ENCODE assay signal across 24 cellular contexts in genomic region chr3:154898398-154898797, GRCh38.
DNase-seq lines count a peak whose midpoint lies in the region; ATAC-seq and TF ChIP-seq lines count a peak whose summit lies in the region.
"Had no signal": no experiment of that assay in that cellular context is flagged by ENCODE, and none has a peak within 500 bp of the region (broad histone marks: within the 10 kb centered on the region; RNA-seq: fewer than 3 reads in every experiment).

No MANE protein-coding gene starts in this region.

- no peaks in the 10 kb centered on the region for H3K79me2 ChIP-seq in SU-DHL-6 (ENCODE audit: insufficient read depth, low read length)
- H3K79me2 ChIP-seq in fibroblast of lung (ENCODE audit: control insufficient read depth, insufficient read depth, low read length), result no peaks in the 10 kb centered on the region
- H3K79me2 ChIP-seq: hepatocyte had no signal

- H3K27ac ChIP-seq in SU-DHL-6 (ENCODE audit: low read depth, low read length), result no peak overlapping the region
- no peak overlapping the region for H3K27ac ChIP-seq in fibroblast of lung (ENCODE audit: insufficient read depth, low read length)
- H3K27ac ChIP-seq in gastrocnemius medialis, result peak overlapping the region in 3 of 4 donors; percentile 16 to 48 (median 35)
- H3K27ac ChIP-seq: hepatocyte, Peyer's patch, upper lobe of left lung, VCaP had no signal

- no peaks in the 10 kb centered on the region for H3K36me3 ChIP-seq in SU-DHL-6 (ENCODE audit: low read length)
- H3K36me3 ChIP-seq in fibroblast of lung (ENCODE audit: control insufficient read depth, insufficient read depth, low read length), result no peaks in the 10 kb centered on the region
- H3K36me3 ChIP-seq in gastrocnemius medialis, result no peaks in the 10 kb centered on the region
- H3K36me3 ChIP-seq: Peyer's patch, upper lobe of left lung had no signal

- no peaks in the 10 kb centered on the region for H3K27me3 ChIP-seq in SU-DHL-6 (ENCODE audit: low read length)
- no peaks in the 10 kb centered on the region for H3K27me3 ChIP-seq in fibroblast of lung (ENCODE audit: control insufficient read depth, insufficient read depth, low read length)
- no peaks in the 10 kb centered on the region for H3K27me3 ChIP-seq in gastrocnemius medialis
- H3K27me3 ChIP-seq: hepatocyte, Peyer's patch, upper lobe of left lung had no signal

- no peaks in the 10 kb centered on the region for H4K20me1 ChIP-seq in SU-DHL-6 (ENCODE audit: low read depth, low read length)
- no peaks in the 10 kb centered on the region for H4K20me1 ChIP-seq in fibroblast of lung (ENCODE audit: control insufficient read depth, extremely low read depth, insufficient read depth, low read length)

- H3F3A ChIP-seq in SU-DHL-6 (ENCODE audit: insufficient read depth), result no peaks in the 10 kb centered on the region

- no peak for TF ChIP-seq CTCF in SU-DHL-6 (IDR thresholded peaks at IDR 0.05; ENCODE audit: insufficient read depth, low read length, poor library complexity, severe bottlenecking)
- no peak for TF ChIP-seq CTCF in fibroblast of lung (conservative IDR thresholded peaks at IDR 0.05 in 1 of 2, IDR thresholded peaks at IDR 0.05 in 1 of 2; ENCODE audit: low read depth in 1 of 2, low read length in 2 of 2)
- no peak for TF ChIP-seq CTCF in gastrocnemius medialis (IDR thresholded peaks at IDR 0.05 in 4 of 5, conservative IDR thresholded peaks at IDR 0.05 in 1 of 5)

- ATAC-seq in left ventricle myocardium superior, result peak; percentile 91
- peak; percentile 72 to 81 for ATAC-seq in gastrocnemius medialis
- no peak for ATAC-seq in HG02642 (IDR thresholded peaks at IDR 0.05; ENCODE audit: poor library complexity, unreplicated experiment)
- ATAC-seq: activated CD8-positive, alpha-beta T cell treated with anti-CD3 and anti-CD28 coated beads, Interleukin-2, amount 10 ng/mL, durations not matched to agents 7 days and 5 days; activated T-helper 17 cell treated with anti-CD3 and anti-CD28 coated beads, Interleukin-2, amount 50 U/mL, for 72 hours; stimulated activated naive B cell treated with anti-CD40 and anti-IgM and Interleukin-4, amounts not matched to agents 10 μg/mL and 1 μg/mL and 100 μg/mL, for 72 hours had no signal

- intact Hi-C loops in left ventricle myocardium superior (cut with micrococcal nuclease), result no loop called here
- intact Hi-C loops in gastrocnemius medialis (cut with DNase I; ENCODE audit: low total_unique reads), result no loop called here

- H2AFZ ChIP-seq in SU-DHL-6 (ENCODE audit: low read depth, low read length, severe bottlenecking), result peak overlapping the region; percentile 14
- H2AFZ ChIP-seq in fibroblast of lung (ENCODE audit: low read length), result peak overlapping the region; percentile 54
- H2AFZ ChIP-seq: hepatocyte had no signal

- H3K9ac ChIP-seq in SU-DHL-6 (ENCODE audit: low read length) (no peak overlapping the region), fibroblast of lung (ENCODE audit: insufficient read depth, low read length) (no peak overlapping the region)

- H3K4me2 ChIP-seq in SU-DHL-6 (ENCODE audit: low read depth, low read length, poor library complexity, severe bottlenecking), result no peak overlapping the region
- H3K4me2 ChIP-seq in fibroblast of lung (ENCODE audit: extremely low read depth, insufficient read depth, low read length), result no peak overlapping the region
- H3K4me2 ChIP-seq: hepatocyte had no signal

- no peak for TF ChIP-seq POLR2A in gastrocnemius medialis (IDR thresholded peaks at IDR 0.05)

- H3K9me2 ChIP-seq in SU-DHL-6 (replicated peaks; ENCODE audit: insufficient read depth, low read length), result no peaks in the 10 kb centered on the region

- H3K4me1 ChIP-seq in fibroblast of lung (ENCODE audit: control insufficient read depth, extremely low read depth, insufficient read depth, low read length) (no peaks in the 10 kb centered on the region), gastrocnemius medialis (peaks cover 0 to 4% of the 10 kb centered on the region in 2 donors)
- H3K4me1 ChIP-seq: Peyer's patch, upper lobe of left lung had no signal

- DNase-seq in fibroblast of lung (ENCODE audit: low read depth in 2 of 2) (peak in 1 of 2 donors; percentile 13), left ventricle myocardium superior (no peak), gastrocnemius medialis (no peak), epidermal melanocyte (ENCODE audit: insufficient read length, low spot score) (no peak), NCI-H2029 (lab: John Stamatoyannopoulos, UW) (no peak)
- DNase-seq: activated CD4-positive, alpha-beta T cell treated with anti-CD3 and anti-CD28 coated beads for 4 hours; activated CD8-positive, alpha-beta T cell treated with anti-CD3 and anti-CD28 coated beads, Interleukin-2, amount 10 ng/mL, durations not matched to agents 7 days and 5 days; C1 segment of cervical spinal cord; COR-L47; HCEC 1CT; NCI-H1694 treated with DMSO at 0.1 percent for 48 hours; NCI-H2171; NCI-H82; Peyer's patch; SIG-M5; stimulated activated naive B cell treated with anti-CD40 and anti-IgM and Interleukin-4, amounts not matched to agents 10 μg/mL and 1 μg/mL and 100 μg/mL, for 72 hours; T-helper 9 cell; upper lobe of left lung had no signal

- H3K4me3 ChIP-seq in SU-DHL-6 (ENCODE audit: insufficient read depth, low read length, poor library complexity, severe bottlenecking) (no peak overlapping the region), fibroblast of lung (replicated peaks in 1 of 4; ENCODE audit: control extremely low read depth in 1 of 4, insufficient read depth in 1 of 4, low read depth in 3 of 4, low read length in 4 of 4) (no peak overlapping the region), gastrocnemius medialis (no peak overlapping the region)
- H3K4me3 ChIP-seq: hepatocyte, Peyer's patch, skin epidermis, upper lobe of left lung had no signal

- H3K9me3 ChIP-seq in SU-DHL-6 (ENCODE audit: insufficient read depth, low read length) (no peaks in the 10 kb centered on the region), fibroblast of lung (ENCODE audit: control insufficient read depth, insufficient read depth, low read depth, low read length) (no peaks in the 10 kb centered on the region), gastrocnemius medialis (no peaks in the 10 kb centered on the region)
- H3K9me3 ChIP-seq: Peyer's patch, upper lobe of left lung had no signal

- in situ Hi-C loops in gastrocnemius medialis (cut with MboI; ENCODE audit: low sequenced_read_pairs in 4 of 4), result no loop called here

Comparison
In these comparisons a context has a peak if more than half of its experiments do, and no peak if none do; other contexts are left out.
1. H3K27ac ChIP-seq: peak in gastrocnemius medialis (3 of 4); none in SU-DHL-6 (single experiment) and fibroblast of lung (single experiment).